ENCODE assay signal across 8 cellular contexts in genomic region chr10:101695404-101695732, GRCh38. TPM values are rescaled to one million over a fixed set of nuclear protein-coding genes. Genes with fewer than 3 reads are reported as not detected.
A peak's percentile ranks its signal among the peaks of the same experiment; 100 is the strongest.
DNase-seq lines count a peak whose midpoint lies in the region; ATAC-seq and TF ChIP-seq lines count a peak whose summit lies in the region.

No MANE protein-coding gene starts in this region.

- H3K4me1 ChIP-seq in upper lobe of left lung, result peaks cover 23 to 39% (median 34%) of the 10 kb centered on the region in 4 donors

- H3K9me3 ChIP-seq in upper lobe of left lung, result no peaks in the 10 kb centered on the region

- no peak for DNase-seq in stimulated activated naive CD8-positive, alpha-beta T cell treated with anti-CD3 and anti-CD28 coated beads, Interleukin-15, Interleukin-2, amounts not matched to agents 100 U/mL and 50 U/mL, for 24 hours
- no peak for DNase-seq in activated naive CD8-positive, alpha-beta T cell treated with anti-CD3 and anti-CD28 coated beads, Interleukin-2, amount 50 U/mL, for 24 hours
- DNase-seq in left kidney (ENCODE audit: low read depth, low spot score), result peak; percentile 18
- no peak for DNase-seq in upper lobe of left lung
- no peak for DNase-seq in omental fat pad (ENCODE audit: low spot score)
- DNase-seq in NCI-H1048 (lab: John Stamatoyannopoulos, UW), result no peak

- peak overlapping the region; percentile 43 to 94 (median 81) for H3K4me3 ChIP-seq in upper lobe of left lung

- peaks cover 36% of the 10 kb centered on the region for H3K4me1 Mint-ChIP-seq in stimulated activated naive CD8-positive, alpha-beta T cell treated with anti-CD3 and anti-CD28 coated beads, Interleukin-15, Interleukin-2, amounts not matched to agents 100 ng/mL and 50 ng/mL, for 24 hours (ENCODE audit: low read depth)
- peaks cover 38% of the 10 kb centered on the region for H3K4me1 Mint-ChIP-seq in activated naive CD8-positive, alpha-beta T cell treated with anti-CD3 and anti-CD28 coated beads, Interleukin-2, amount 50 U/mL, for 24 hours

- peak overlapping the region; percentile 95 to 100 (median 99) for H3K27ac ChIP-seq in upper lobe of left lung

- peak overlapping the region; percentile 90 for H3K27ac Mint-ChIP-seq in stimulated activated naive CD8-positive, alpha-beta T cell treated with anti-CD3 and anti-CD28 coated beads, Interleukin-15, Interleukin-2, amounts not matched to agents 100 ng/mL and 50 ng/mL, for 24 hours
- peak overlapping the region; percentile 87 for H3K27ac Mint-ChIP-seq in activated naive CD8-positive, alpha-beta T cell treated with anti-CD3 and anti-CD28 coated beads, Interleukin-2, amount 50 U/mL, for 24 hours

- no peak for ATAC-seq in stimulated activated naive CD8-positive, alpha-beta T cell treated with anti-CD3 and anti-CD28 coated beads, Interleukin-15, Interleukin-2, amounts not matched to agents 100 U/mL and 50 U/mL, for 24 hours
- ATAC-seq in activated naive CD8-positive, alpha-beta T cell treated with anti-CD3 and anti-CD28 coated beads, Interleukin-2, amount 50 U/mL, for 24 hours, result no peak
- ATAC-seq in upper lobe of left lung (ENCODE audit: low FRiP score in 2 of 2) (no peak), GM21423 (IDR thresholded peaks at IDR 0.05; ENCODE audit: unreplicated experiment) (no peak), omental fat pad (ENCODE audit: low FRiP score) (no peak)

- no peaks in the 10 kb centered on the region for H3K27me3 Mint-ChIP-seq in stimulated activated naive CD8-positive, alpha-beta T cell treated with anti-CD3 and anti-CD28 coated beads, Interleukin-15, Interleukin-2, amounts not matched to agents 100 ng/mL and 50 ng/mL, for 24 hours
- no peaks in the 10 kb centered on the region for H3K27me3 Mint-ChIP-seq in activated naive CD8-positive, alpha-beta T cell treated with anti-CD3 and anti-CD28 coated beads, Interleukin-2, amount 50 U/mL, for 24 hours

- TF ChIP-seq POLR2A in upper lobe of left lung (IDR thresholded peaks at IDR 0.05), result no peak

- 74 to 93% methylated on average over 2 to 8 of the region's 8 CpGs for WGBS in upper lobe of left lung, 2 donors

- no peaks in the 10 kb centered on the region for H3K9me3 Mint-ChIP-seq in stimulated activated naive CD8-positive, alpha-beta T cell treated with anti-CD3 and anti-CD28 coated beads, Interleukin-15, Interleukin-2, amounts not matched to agents 100 ng/mL and 50 ng/mL, for 24 hours
- no peaks in the 10 kb centered on the region for H3K9me3 Mint-ChIP-seq in activated naive CD8-positive, alpha-beta T cell treated with anti-CD3 and anti-CD28 coated beads, Interleukin-2, amount 50 U/mL, for 24 hours

- TF ChIP-seq CTCF in upper lobe of left lung (IDR thresholded peaks at IDR 0.05), result no peak
- TF ChIP-seq CTCF in omental fat pad (IDR thresholded peaks at IDR 0.05), result no peak

- peak overlapping the region; percentile 82 for H3K4me3 Mint-ChIP-seq in stimulated activated naive CD8-positive, alpha-beta T cell treated with anti-CD3 and anti-CD28 coated beads, Interleukin-15, Interleukin-2, amounts not matched to agents 100 ng/mL and 50 ng/mL, for 24 hours
- peak overlapping the region; percentile 92 for H3K4me3 Mint-ChIP-seq in activated naive CD8-positive, alpha-beta T cell treated with anti-CD3 and anti-CD28 coated beads, Interleukin-2, amount 50 U/mL, for 24 hours

- H3K36me3 Mint-ChIP-seq in stimulated activated naive CD8-positive, alpha-beta T cell treated with anti-CD3 and anti-CD28 coated beads, Interleukin-15, Interleukin-2, amounts not matched to agents 100 ng/mL and 50 ng/mL, for 24 hours (ENCODE audit: low read depth), result peaks cover 10% of the 10 kb centered on the region
- H3K36me3 Mint-ChIP-seq in activated naive CD8-positive, alpha-beta T cell treated with anti-CD3 and anti-CD28 coated beads, Interleukin-2, amount 50 U/mL, for 24 hours (ENCODE audit: low read depth), result peaks cover 12% of the 10 kb centered on the region

- no peaks in the 10 kb centered on the region for H3K36me3 ChIP-seq in upper lobe of left lung

- no peaks in the 10 kb centered on the region for H3K27me3 ChIP-seq in upper lobe of left lung

- TF ChIP-seq EP300 in upper lobe of left lung (IDR thresholded peaks at IDR 0.05), result no peak

RNA-seq across cellular contexts. Expression of gene FBXW4, which starts 0.4 kb away (rescaled TPM):
- total RNA-seq in upper lobe of left lung (100 to 1,000 TPM in 2 of 6 donors, 10 to 100 TPM in 4; 75.2 to 223 (median 88.5) TPM), omental fat pad (10 to 100 TPM; 50.0 to 73.5 (median 54.3) TPM)
